23 cellular contexts compared by ENCODE assay signal in genomic region chr17:80447790-80448189, GRCh38. TPM values are rescaled to one million over a fixed set of nuclear protein-coding genes. Genes with fewer than 3 reads are reported as not detected.
DNase-seq lines count a peak whose midpoint lies in the region; ATAC-seq, FAIRE-seq and TF ChIP-seq lines count a peak whose summit lies in the region.
"Had no signal": no experiment of that assay in that cellular context is flagged by ENCODE, and none has a peak within 500 bp of the region (broad histone marks: within the 10 kb centered on the region; RNA-seq: fewer than 3 reads in every experiment).

No MANE protein-coding gene starts in this region.

- TF ChIP-seq EP300 in H1 (IDR thresholded peaks at IDR 0.05; ENCODE audit: borderline replicate concordance in 1 of 2, low read depth in 2 of 2, low read length in 2 of 2) = no peak

- H4K5ac ChIP-seq in IMR-90 (ENCODE audit: low read depth, low read length) = no peak overlapping the region
- no peak overlapping the region for H4K5ac ChIP-seq in H1 (ENCODE audit: insufficient read length, low read depth, low read length)

- H2AFZ ChIP-seq in IMR-90 (replicated peaks; ENCODE audit: low read length, poor library complexity) (no peak overlapping the region), H1 (ENCODE audit: low read length) (no peak overlapping the region), trophoblast cell (ENCODE audit: insufficient read depth, low read length, poor library complexity) (no peak overlapping the region)
- H2AFZ ChIP-seq: GM23248 had no signal

- H3K23ac ChIP-seq in IMR-90 (ENCODE audit: low read depth, low read length) = peak overlapping the region; percentile 38; the same call in 1 of the 2 replicates
- H3K23ac ChIP-seq in H1 (ENCODE audit: insufficient read length) = no peak overlapping the region
- H3K23ac ChIP-seq in trophoblast cell (ENCODE audit: low read length) = no peak overlapping the region

- no peak overlapping the region; the same call in 1 of the 2 replicates for H4K91ac ChIP-seq in IMR-90 (ENCODE audit: insufficient read depth, low read depth, low read length)
- no peak overlapping the region for H4K91ac ChIP-seq in H1 (replicated peaks; ENCODE audit: insufficient read length, low read length)
- no peak overlapping the region for H4K91ac ChIP-seq in trophoblast cell (ENCODE audit: low read depth, low read length)

- peaks cover 6% of the 10 kb centered on the region; the same call in 1 of the 2 replicates for H3K9me1 ChIP-seq in IMR-90 (ENCODE audit: insufficient read depth, low read length)

- H3K56ac ChIP-seq in IMR-90 (ENCODE audit: extremely low read depth, insufficient read depth, low read length) = no peak overlapping the region
- no peak overlapping the region for H3K56ac ChIP-seq in H1 (replicated peaks; ENCODE audit: insufficient read length, low read depth, low read length)

- WGBS in IMR-90 (ENCODE audit: extremely low coverage in 2 of 2, insufficient read length in 1 of 2), 2 experiments = no CpG with 5 or more reads among the region's 4 CpGs
- 81% methylated on average over 4 of the region's 4 CpGs; no CpG with 5 or more reads in 1 of the 2 experiments for WGBS in H1 (ENCODE audit: extremely low coverage in 1 of 2, insufficient coverage in 1 of 2, insufficient read length in 1 of 2, insufficient replicate concordance in 2 of 2, low coverage in 1 of 2, low lambda C conversion rate in 2 of 2, missing lambda C conversion rate in 1 of 2), 2 experiments
- no CpG with 5 or more reads among the region's 4 CpGs for WGBS in trophoblast cell (ENCODE audit: extremely low coverage, insufficient coverage, insufficient read length)

- H3K4me3 ChIP-seq in IMR-90 (ENCODE audit: insufficient read depth, low read depth, low read length) (no peak overlapping the region), RWPE2 (ENCODE audit: severe bottlenecking) (no peak overlapping the region), H1 (ENCODE audit: extremely low read depth in 1 of 4, insufficient read depth in 2 of 4, low read depth in 3 of 4, low read length in 4 of 4) (no peak overlapping the region), trophoblast cell (ENCODE audit: low read depth, low read length) (no peak overlapping the region), gastrocnemius medialis (no peak overlapping the region)
- H3K4me3 ChIP-seq: GM23248 had no signal

- intact Hi-C loops in IMR-90 (cut with micrococcal nuclease) (no loop called here), gastrocnemius medialis (cut with DNase I; ENCODE audit: low total_unique reads) (no loop called here)

- ATAC-seq in IMR-90 (ENCODE audit: low read depth) = no peak
- ATAC-seq in RWPE2 (ENCODE audit: low read depth) = 0 out of 3 replicates have a peak, but pooled peaks have one; percentile 15
- no peak for ATAC-seq in GM18505 (IDR thresholded peaks at IDR 0.05; ENCODE audit: unreplicated experiment)
- ATAC-seq in gastrocnemius medialis = no peak
- ATAC-seq: HepG2 had no signal

- H3K4ac ChIP-seq in IMR-90 (ENCODE audit: low read depth, low read length) (peak overlapping the region; percentile 50), H1 (replicated peaks; ENCODE audit: insufficient read length, low read depth, low read length) (no peak overlapping the region), trophoblast cell (ENCODE audit: low read depth, low read length) (no peak overlapping the region)

- FAIRE-seq in H1 (lab: Jason Lieb, UNC) = no peak
- FAIRE-seq: A204.1, GM12892, GM19239, H54, HepG2 had no signal

- H3K14ac ChIP-seq in IMR-90 (replicated peaks; ENCODE audit: low read depth, low read length) = no peak overlapping the region
- H3K14ac ChIP-seq in H1 (ENCODE audit: insufficient read length) = no peak overlapping the region
- H3K14ac ChIP-seq in trophoblast cell (ENCODE audit: low read length) = no peak overlapping the region

- H2BK5ac ChIP-seq in IMR-90 (ENCODE audit: low read depth, low read length, poor library complexity, severe bottlenecking) = no peak overlapping the region
- no peak overlapping the region for H2BK5ac ChIP-seq in H1 (ENCODE audit: low read depth, low read length)
- H2BK5ac ChIP-seq in trophoblast cell (ENCODE audit: low read depth, low read length, poor library complexity) = no peak overlapping the region

- H2BK120ac ChIP-seq in IMR-90 (ENCODE audit: low read depth, low read length) = peak overlapping the region; percentile 19; the same call in 1 of the 2 replicates
- no peak overlapping the region for H2BK120ac ChIP-seq in H1 (replicated peaks; ENCODE audit: low read depth, low read length)
- no peak overlapping the region for H2BK120ac ChIP-seq in trophoblast cell (ENCODE audit: insufficient read depth, low read length, poor library complexity)

- POLR2A ChIA-PET in IMR-90 (lab: Charles Lee; ENCODE audit: unreplicated experiment) = no interaction called here
- POLR2A ChIA-PET in H1 (lab: Charles Lee; ENCODE audit: partially characterized antibody) = interaction anchor here (0.8 kb wide), 1 partner anchor 13 kb away, joined by 3 read pairs; no protein-coding TSS in a partner anchor

- H3K9me3 ChIP-seq in IMR-90 (ENCODE audit: control insufficient read depth, insufficient read depth, low read length) (no peaks in the 10 kb centered on the region), RWPE2 (ENCODE audit: severe bottlenecking) (no peaks in the 10 kb centered on the region), H1 (ENCODE audit: insufficient read depth in 2 of 2, low read depth in 1 of 2, low read length in 1 of 2) (no peaks in the 10 kb centered on the region), trophoblast cell (ENCODE audit: insufficient read depth, low read depth, low read length) (peaks cover 2% of the 10 kb centered on the region), gastrocnemius medialis (no peaks in the 10 kb centered on the region)

- dilution Hi-C loops in IMR-90 (cut with HindIII; ENCODE audit: low sequenced_read_pairs, unreplicated experiment) = no loop called here

- DNase-seq in IMR-90 = no peak
- no peak for DNase-seq in RWPE2 (ENCODE audit: low spot score)
- no peak for DNase-seq in H1 (ENCODE audit: low read depth in 1 of 2, low spot score in 2 of 2)
- peak; percentile 9 to 48 for DNase-seq in trophoblast cell
- no peak for DNase-seq in RKO (ENCODE audit: low spot score)
- no peak for DNase-seq in inferior parietal cortex (ENCODE audit: extremely low spot score)
- DNase-seq in gastrocnemius medialis = no peak
- DNase-seq: ACHN; CD4-positive, alpha-beta memory T cell; DMS153; DMS79; GDM1; GM23248; HCEC 1CT; HFFc6; KG1 had no signal

- H2BK15ac ChIP-seq in IMR-90 (ENCODE audit: low read depth, low read length) (no peak overlapping the region; the same call in 2 of the 3 replicates), H1 (ENCODE audit: low read length) (no peak overlapping the region)

- no peak for TF ChIP-seq RAD21 in IMR-90 (IDR thresholded peaks at IDR 0.05; ENCODE audit: low read length)
- no peak for TF ChIP-seq RAD21 in H1 (IDR thresholded peaks at IDR 0.05 in 1 of 2, conservative IDR thresholded peaks at IDR 0.05 in 1 of 2; ENCODE audit: low read depth in 2 of 2, low read length in 2 of 2)

- no peaks in the 10 kb centered on the region for H3K79me2 ChIP-seq in H1 (ENCODE audit: control insufficient read depth in 1 of 2, insufficient read depth in 2 of 2, low read length in 2 of 2)
- no peaks in the 10 kb centered on the region for H3K79me2 ChIP-seq in trophoblast cell (ENCODE audit: control insufficient read depth, insufficient read depth, low read length, poor library complexity)

- TF ChIP-seq POLR2A in IMR-90 (IDR thresholded peaks at IDR 0.05; ENCODE audit: low read depth, low read length) = no peak
- TF ChIP-seq POLR2A in H1 (IDR thresholded peaks at IDR 0.05; ENCODE audit: control extremely low read depth in 1 of 2, low read depth in 2 of 2, low read length in 2 of 2) = no peak
- no peak for TF ChIP-seq POLR2A in GM18505 (IDR thresholded peaks at IDR 0.05; ENCODE audit: borderline replicate concordance, extremely low read depth, insufficient read depth, insufficient read length)
- TF ChIP-seq POLR2A in gastrocnemius medialis (IDR thresholded peaks at IDR 0.05) = no peak

- no peak overlapping the region for H4K12ac ChIP-seq in trophoblast cell (ENCODE audit: low read depth, low read length)

- H4K8ac ChIP-seq in IMR-90 (ENCODE audit: low read depth in 2 of 2, low read length in 2 of 2) (no peak overlapping the region), H1 (ENCODE audit: extremely low read depth, insufficient read depth, low read length) (no peak overlapping the region), trophoblast cell (ENCODE audit: low read depth, low read length) (no peak overlapping the region)

- TF ChIP-seq CTCF in IMR-90 (conservative IDR thresholded peaks at IDR 0.05; ENCODE audit: low read depth, low read length) (no peak), RWPE2 (IDR thresholded peaks at IDR 0.05; ENCODE audit: poor library complexity, severe bottlenecking) (no peak), H1 (IDR thresholded peaks at IDR 0.05; ENCODE audit: control extremely low read depth in 1 of 3, insufficient read depth in 1 of 3, low read depth in 1 of 3, low read length in 3 of 3) (no peak), gastrocnemius medialis (IDR thresholded peaks at IDR 0.05 in 4 of 5, conservative IDR thresholded peaks at IDR 0.05 in 1 of 5) (no peak)

- CTCF ChIA-PET in IMR-90 (lab: Yijun Ruan, JAX) = no interaction called here
- CTCF ChIA-PET in H1 (lab: Charles Lee; ENCODE audit: partially characterized antibody) = interaction anchor here (0.7 kb wide), 1 partner anchor 16 kb away, joined by 3 read pairs; no protein-coding TSS in a partner anchor

- no peaks in the 10 kb centered on the region for H3K23me2 ChIP-seq in H1 (ENCODE audit: low read depth, low read length)

- H3K27me3 ChIP-seq in IMR-90 (ENCODE audit: control insufficient read depth, insufficient read depth, low read length) (peaks cover 11% of the 10 kb centered on the region; the same call in 1 of the 2 replicates), RWPE2 (ENCODE audit: insufficient read depth, poor library complexity, severe bottlenecking) (no peaks in the 10 kb centered on the region), H1 (replicated peaks in 1 of 4; ENCODE audit: control insufficient read depth in 3 of 4, extremely low read depth in 1 of 4, insufficient read depth in 3 of 4, low read length in 3 of 4) (peaks cover 0 to 5% (median 0%) of the 10 kb centered on the region in 4 experiments; a peak in 3 of 7 replicates), trophoblast cell (ENCODE audit: insufficient read depth, low read length) (no peaks in the 10 kb centered on the region), gastrocnemius medialis (no peaks in the 10 kb centered on the region)

- no peak overlapping the region for H2AK9ac ChIP-seq in IMR-90 (replicated peaks; ENCODE audit: low read depth, low read length, poor library complexity)

- no peak overlapping the region; the same call in 1 of the 2 replicates for H2BK20ac ChIP-seq in IMR-90 (ENCODE audit: low read depth, low read length)
- no peak overlapping the region for H2BK20ac ChIP-seq in H1 (ENCODE audit: low read length)

- in situ Hi-C loops in IMR-90 (cut with MboI; ENCODE audit: low sequenced_read_pairs) (no loop called here), gastrocnemius medialis (cut with MboI; ENCODE audit: low sequenced_read_pairs in 4 of 4) (no loop called here)

- no peak overlapping the region for H3K4me2 ChIP-seq in IMR-90 (ENCODE audit: low read depth, low read length)
- no peak overlapping the region for H3K4me2 ChIP-seq in H1 (ENCODE audit: insufficient read depth in 1 of 2, low read depth in 2 of 2, low read length in 2 of 2)
- H3K4me2 ChIP-seq in trophoblast cell (ENCODE audit: low read length) = no peak overlapping the region

- H3K9ac ChIP-seq in IMR-90 (ENCODE audit: low read depth, low read length) = no peak overlapping the region
- H3K9ac ChIP-seq in H1 (replicated peaks in 1 of 4; ENCODE audit: extremely low read depth in 1 of 4, low read depth in 3 of 4, low read length in 3 of 4) = no peak overlapping the region
- H3K9ac ChIP-seq in trophoblast cell (ENCODE audit: low read length) = no peak overlapping the region
- H3K9ac ChIP-seq: GM23248 had no signal

- peak overlapping the region; percentile 15; the same call in 1 of the 2 replicates for H2AK5ac ChIP-seq in IMR-90 (ENCODE audit: low read depth, low read length)
- H2AK5ac ChIP-seq in H1 (ENCODE audit: low read depth, low read length) = no peak overlapping the region
- H2AK5ac ChIP-seq in trophoblast cell (ENCODE audit: low read length) = no peak overlapping the region

- H3K18ac ChIP-seq in IMR-90 (ENCODE audit: low read depth, low read length) (no peak overlapping the region), H1 (ENCODE audit: extremely low read depth, low read length) (peak overlapping the region; percentile 32; the same call in 1 of the 2 replicates), trophoblast cell (ENCODE audit: low read length) (no peak overlapping the region)

- H3K4me1 ChIP-seq in IMR-90 (ENCODE audit: control insufficient read depth, insufficient read depth, low read length) = peaks cover 20% of the 10 kb centered on the region
- H3K4me1 ChIP-seq in RWPE2 (ENCODE audit: insufficient read depth, poor library complexity, severe bottlenecking) = no peaks in the 10 kb centered on the region
- peaks cover 3 to 11% (median 8%) of the 10 kb centered on the region in 4 experiments; a peak in 6 of 7 replicates for H3K4me1 ChIP-seq in H1 (replicated peaks in 1 of 4; ENCODE audit: control insufficient read depth in 3 of 4, insufficient read depth in 4 of 4, low read length in 3 of 4)
- no peaks in the 10 kb centered on the region for H3K4me1 ChIP-seq in trophoblast cell (ENCODE audit: control insufficient read depth in 1 of 2, insufficient read depth in 2 of 2, low read length in 2 of 2)
- no peaks in the 10 kb centered on the region for H3K4me1 ChIP-seq in gastrocnemius medialis

- BruUV-seq in IMR-90 (replicated peaks; lab: Mats Ljungman, UMichigan) = no TSS peak

- H3K79me1 ChIP-seq in IMR-90 (ENCODE audit: low read depth in 1 of 2, low read length in 2 of 2) (0 out of 4 replicates have a peak, but pooled peaks cover 0 to 5% of the 10 kb centered on the region in 2 experiments), H1 (ENCODE audit: low read depth, low read length) (no peaks in the 10 kb centered on the region), trophoblast cell (ENCODE audit: low read length) (no peaks in the 10 kb centered on the region)

- no peaks in the 10 kb centered on the region; the same call in 1 of the 2 replicates for H4K20me1 ChIP-seq in IMR-90 (ENCODE audit: insufficient read depth, low read length)
- no peaks in the 10 kb centered on the region for H4K20me1 ChIP-seq in H1 (replicated peaks in 1 of 2; ENCODE audit: control insufficient read depth in 1 of 2, insufficient read depth in 2 of 2, low read length in 2 of 2)

- H2BK12ac ChIP-seq in H1 (ENCODE audit: low read depth, low read length) (no peak overlapping the region), trophoblast cell (ENCODE audit: low read length) (no peak overlapping the region)

- no peak overlapping the region for H3K27ac ChIP-seq in IMR-90 (ENCODE audit: insufficient read depth, low read length)
- H3K27ac ChIP-seq in RWPE2 (ENCODE audit: poor library complexity, severe bottlenecking) = no peak overlapping the region
- H3K27ac ChIP-seq in H1 (ENCODE audit: low read depth, low read length) = no peak overlapping the region
- no peak overlapping the region for H3K27ac ChIP-seq in trophoblast cell (ENCODE audit: low read depth, low read length)
- no peak overlapping the region for H3K27ac ChIP-seq in gastrocnemius medialis
- H3K27ac ChIP-seq: C4-2B, GM23248 had no signal

- H3K36me3 ChIP-seq in IMR-90 (ENCODE audit: control insufficient read depth, insufficient read depth, low read length) (no peaks in the 10 kb centered on the region), RWPE2 (ENCODE audit: low read depth) (no peaks in the 10 kb centered on the region), H1 (ENCODE audit: control insufficient read depth in 2 of 4, insufficient read depth in 4 of 4, low read length in 3 of 4) (no peaks in the 10 kb centered on the region), trophoblast cell (ENCODE audit: control insufficient read depth in 1 of 2, insufficient read depth in 2 of 2, low read length in 2 of 2) (no peaks in the 10 kb centered on the region), gastrocnemius medialis (no peaks in the 10 kb centered on the region)

RNA-seq across cellular contexts. Expression of gene NPTX1, which starts 28.6 kb away (rescaled TPM):
- total RNA-seq in IMR-90 (2012; rRNA removed) = 20.8 and 23.3 TPM in 2 replicates
- polyA plus RNA-seq in IMR-90 (2012; rRNA removed) = 39.5 and 47.0 TPM in 2 replicates
- 40.9 and 41.7 TPM in 2 replicates for polyA plus RNA-seq in IMR-90 (2012; cell fraction: cytosol; rRNA removed)
- 52.2 and 63.8 TPM in 2 replicates for polyA plus RNA-seq in IMR-90 (2012; cell fraction: nucleus; rRNA removed; ENCODE audit: low replicate concordance)
- total RNA-seq in H1 (2021; fragmentation: NEBNext Ultra II Directional; extraction: Animal tissue kit (Norgen Biotek cat#: 25700)) = 12.0 and 14.8 TPM in 2 replicates
- 17.9 and 35.0 TPM in 2 replicates for polyA plus RNA-seq in H1 (2011; rRNA removed)
- 23.1 TPM for polyA plus RNA-seq in H1 (2011; cell fraction: cytosol; rRNA removed)
- polyA plus RNA-seq in H1 (2011; cell fraction: nucleus; rRNA removed) = 54.8 TPM
- polyA plus RNA-seq in H1 (2012, experiment 1 of 2) = 10.6 to 21.0 TPM (median 15.1 TPM) in 4 replicates
- polyA plus RNA-seq in H1 (2012, experiment 2 of 2) = 7.3 TPM
- 3.9 TPM for polyA plus RNA-seq in H1 (2013, experiment 1 of 2)
- polyA plus RNA-seq in H1 (2013, experiment 2 of 2) = 3.1 TPM
- polyA minus RNA-seq in H1 (2011; rRNA and poly(A)+ RNA removed) = 12.1 and 20.6 TPM in 2 replicates
- 21.1 TPM for polyA minus RNA-seq in H1 (2011; cell fraction: cytosol; rRNA and poly(A)+ RNA removed)
- 22.5 TPM for polyA minus RNA-seq in H1 (2011; cell fraction: nucleus; rRNA and poly(A)+ RNA removed)
- 0.06 and 0.14 TPM in 2 replicates for polyA plus RNA-seq in trophoblast cell (2013)
- total RNA-seq in gastrocnemius medialis = 1 to 10 TPM in 1 of 4 donors, under 1 TPM in 3; 0.07 to 2.4 (median 0.21) TPM
- total RNA-seq: CD4-positive, alpha-beta memory T cell; HepG2 had no signal

RNA-seq across cellular contexts. Expression of gene ENDOV, which starts 32.8 kb away (rescaled TPM):
- total RNA-seq in IMR-90 (2012; rRNA removed) (9.4 and 15.1 TPM in 2 replicates), gastrocnemius medialis (10 to 100 TPM in 3 of 4 donors, 1 to 10 TPM in 1; 9.1 to 24.1 (median 18.0) TPM)
- polyA plus RNA-seq in IMR-90 (2012; rRNA removed) (30.3 and 33.4 TPM in 2 replicates), H1 (2011; rRNA removed) (13.3 and 19.4 TPM in 2 replicates)
- 42.5 and 47.9 TPM in 2 replicates for polyA plus RNA-seq in IMR-90 (2012; cell fraction: cytosol; rRNA removed)
- polyA plus RNA-seq in IMR-90 (2012; cell fraction: nucleus; rRNA removed; ENCODE audit: low replicate concordance) = 50.0 and 67.2 TPM in 2 replicates
- total RNA-seq in H1 (2021; fragmentation: NEBNext Ultra II Directional; extraction: Animal tissue kit (Norgen Biotek cat#: 25700)) = 10.5 and 10.6 TPM in 2 replicates
- 17.2 TPM for polyA plus RNA-seq in H1 (2011; cell fraction: cytosol; rRNA removed)
- polyA plus RNA-seq in H1 (2011; cell fraction: nucleus; rRNA removed) = 39.0 TPM
- polyA plus RNA-seq in H1 (2012, experiment 1 of 2) = 12.9 to 17.5 TPM (median 15.4 TPM) in 4 replicates
- 12.5 TPM for polyA plus RNA-seq in H1 (2012, experiment 2 of 2)
- 10.3 TPM for polyA plus RNA-seq in H1 (2013, experiment 1 of 2)
- polyA plus RNA-seq in H1 (2013, experiment 2 of 2) = 8.8 TPM
- 9.3 and 10.1 TPM in 2 replicates for polyA minus RNA-seq in H1 (2011; rRNA and poly(A)+ RNA removed)
- 9.8 TPM for polyA minus RNA-seq in H1 (2011; cell fraction: cytosol; rRNA and poly(A)+ RNA removed)
- 13.9 TPM for polyA minus RNA-seq in H1 (2011; cell fraction: nucleus; rRNA and poly(A)+ RNA removed)
- 18.5 and 18.8 TPM in 2 replicates for polyA plus RNA-seq in trophoblast cell (2013)

Comparison
In these comparisons a context has a peak if more than half of its experiments do, and no peak if none do; other contexts are left out.
1. DNase-seq: peak in trophoblast cell (2 of 2); none in IMR-90 (single experiment), RWPE2 (single experiment), H1 (0 of 2), RKO (single experiment), inferior parietal cortex (single experiment) and gastrocnemius medialis (0 of 2).